8 cellular contexts compared by ENCODE assay signal in genomic region chr10:75398630-75399460, GRCh38. TPM values are rescaled to one million over a fixed set of nuclear protein-coding genes. Genes with fewer than 3 reads are reported as not detected.
DNase-seq lines count a peak whose midpoint lies in the region; ATAC-seq and TF ChIP-seq lines count a peak whose summit lies in the region.

No MANE protein-coding gene starts in this region.

- peak overlapping the region; percentile 75 to 92 for H3K4me3 ChIP-seq in duodenal mucosa (ENCODE audit: low read depth in 1 of 2, low read length in 2 of 2)
- peak overlapping the region; percentile 93 for H3K4me3 ChIP-seq in lower lobe of right lung
- H3K4me3 ChIP-seq in thoracic aorta = peak overlapping the region; percentile 84

- peak overlapping the region; percentile 80 for H3K27ac ChIP-seq in duodenal mucosa (ENCODE audit: low read depth, low read length)
- peak overlapping the region; percentile 97 for H3K27ac ChIP-seq in lower lobe of right lung
- peak overlapping the region; percentile 31 to 99 for H3K27ac ChIP-seq in thoracic aorta

- H3K27me3 ChIP-seq in duodenal mucosa (ENCODE audit: control insufficient read depth in 1 of 2, insufficient read depth in 2 of 2, low read length in 2 of 2) (peaks cover 0 to 1% of the 10 kb centered on the region in 2 donors), lower lobe of right lung (ENCODE audit: low read depth) (peaks cover 13% of the 10 kb centered on the region), thoracic aorta (replicated peaks; ENCODE audit: insufficient read depth) (no peaks in the 10 kb centered on the region)

- ATAC-seq in lower lobe of right lung (no peak), thoracic aorta (ENCODE audit: insufficient number of reproducible peaks, low FRiP score, low read depth) (no peak)

- intact Hi-C loops in lower lobe of right lung (cut with DNase I) = no loop called here

- H3K4me1 ChIP-seq in duodenal mucosa (ENCODE audit: control insufficient read depth in 1 of 2, insufficient read depth in 2 of 2, low read length in 2 of 2) (peaks cover 13 to 14% of the 10 kb centered on the region in 2 donors), lower lobe of right lung (peaks cover 29% of the 10 kb centered on the region), thoracic aorta (ENCODE audit: control insufficient read depth in 1 of 2, low read depth in 2 of 2) (peaks cover 0 to 21% of the 10 kb centered on the region in 2 donors)

- H3K36me3 ChIP-seq in duodenal mucosa (ENCODE audit: control insufficient read depth in 1 of 2, insufficient read depth in 2 of 2, low read length in 2 of 2) (peaks cover 0 to 8% of the 10 kb centered on the region in 2 donors), lower lobe of right lung (peaks cover 16% of the 10 kb centered on the region), thoracic aorta (peaks cover 5% of the 10 kb centered on the region)

- DNase-seq in HuH-7 (ENCODE audit: low spot score) = peak; percentile 50
- DNase-seq in lower lobe of right lung = peak; percentile 59
- no peak for DNase-seq in thoracic aorta (ENCODE audit: low spot score)
- DNase-seq in NCI-H748 treated with DMSO at 0.1 percent for 48 hours (lab: John Stamatoyannopoulos, UW) = no peak
- no peak for DNase-seq in NCI-H1930 (lab: John Stamatoyannopoulos, UW)
- DNase-seq in activated CD4-positive, alpha-beta T cell treated with anti-CD3 and anti-CD28 coated beads for 1 hour = no peak
- no peak for DNase-seq in NCI-H748 (lab: John Stamatoyannopoulos, UW; ENCODE audit: unreplicated experiment)

- H3K9ac ChIP-seq in duodenal mucosa (ENCODE audit: low read depth in 1 of 2, low read length in 2 of 2) = peak overlapping the region; percentile 78 to 89

- no peaks in the 10 kb centered on the region for H3K9me3 ChIP-seq in duodenal mucosa (ENCODE audit: control insufficient read depth in 1 of 2, low read length in 2 of 2)
- no peaks in the 10 kb centered on the region for H3K9me3 ChIP-seq in lower lobe of right lung
- no peaks in the 10 kb centered on the region for H3K9me3 ChIP-seq in thoracic aorta

- TF ChIP-seq CTCF in lower lobe of right lung (IDR thresholded peaks at IDR 0.05) (no peak), thoracic aorta (IDR thresholded peaks at IDR 0.05) (no peak)

RNA-seq across cellular contexts. Expression of gene ZNF503, which starts 2.7 kb away (rescaled TPM):
- total RNA-seq in lower lobe of right lung (28.3 TPM), thoracic aorta (10 to 100 TPM; 28.8 to 42.3 TPM)

RNA-seq across cellular contexts. Expression of gene LRMDA, which starts 32.6 kb away (rescaled TPM):
- total RNA-seq in lower lobe of right lung = 29.9 TPM
- 10 to 100 TPM in 1 of 2 donors, 1 to 10 TPM in 1; 8.3 to 36.6 TPM for total RNA-seq in thoracic aorta

Comparison
In these comparisons a context has a peak if more than half of its experiments do, and no peak if none do; other contexts are left out.
1. DNase-seq: peak in HuH-7 (single experiment) and lower lobe of right lung (single experiment); none in thoracic aorta (single experiment), NCI-H748 treated with DMSO at 0.1 percent for 48 hours (single experiment), NCI-H1930 (0 of 2), activated CD4-positive, alpha-beta T cell treated with anti-CD3 and anti-CD28 coated beads for 1 hour (single experiment) and NCI-H748 (single experiment).
2. Peak in every context shown above with its lines, with median percentiles within 50 percentile points of each other: H3K27ac ChIP-seq and H3K4me3 ChIP-seq.